In the genomic region with DNA sequence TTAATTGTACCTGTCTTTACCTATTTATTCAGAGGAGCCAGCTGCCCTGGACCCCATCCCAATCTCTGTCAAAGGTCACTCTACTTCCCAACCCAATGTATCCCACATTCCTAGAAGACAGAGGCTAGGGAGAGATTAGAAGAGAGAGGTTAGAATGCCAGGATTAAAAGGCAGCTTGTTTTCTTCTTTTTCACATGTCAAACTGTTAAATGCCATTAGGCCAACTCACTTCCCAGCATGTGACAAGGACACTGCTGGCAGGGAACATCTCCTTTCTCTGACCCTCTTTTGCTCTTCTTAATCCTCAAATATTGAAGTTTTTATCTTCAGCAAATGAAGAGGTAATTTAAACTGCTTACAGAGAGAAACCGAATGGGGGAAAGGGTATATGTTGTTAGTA, we compare ENCODE assay signal across 15 cellular contexts.
DNase-seq lines count a peak whose midpoint lies in the region; ATAC-seq and TF ChIP-seq lines count a peak whose summit lies in the region.
"Had no signal": no experiment of that assay in that cellular context is flagged by ENCODE, and none has a peak within 500 bp of the region (broad histone marks: within the 10 kb centered on the region; RNA-seq: fewer than 3 reads in every experiment).

No MANE protein-coding gene starts in this region.

- DNase-seq in HCEC 1CT = peak; percentile 70
- DNase-seq in brain microvascular endothelial cell = no peak
- DNase-seq in hepatic stellate cell (ENCODE audit: low spot score) = peak; percentile 47
- DNase-seq in natural killer cell = no peak
- no peak for DNase-seq in NCI-H2081 treated with DMSO at 0.1 percent for 48 hours (lab: John Stamatoyannopoulos, UW)
- no peak for DNase-seq in C1 segment of cervical spinal cord (lab: John Stamatoyannopoulos, UW)
- DNase-seq in body of pancreas = no peak
- DNase-seq: activated CD8-positive, alpha-beta T cell treated with anti-CD3 and anti-CD28 coated beads, Interleukin-2, amount 10 ng/mL, durations not matched to agents 7 days and 5 days; NCI-H1092; NCI-H510A; stimulated activated CD4-positive, alpha-beta T cell treated with anti-CD3 and anti-CD28 coated beads, Interleukin-4, amount 100 ng/mL, for 4 hours; stimulated activated naive CD4-positive, alpha-beta T cell had no signal

- no peaks in the 10 kb centered on the region for H3K27me3 ChIP-seq in brain microvascular endothelial cell (replicated peaks)
- H3K27me3 ChIP-seq in body of pancreas = no peaks in the 10 kb centered on the region

- no peaks in the 10 kb centered on the region for H3K36me3 Mint-ChIP-seq in natural killer cell
- H3K36me3 Mint-ChIP-seq: CD14-positive monocyte had no signal

- no peak for TF ChIP-seq POLR2A in body of pancreas (IDR thresholded peaks at IDR 0.05)

- WGBS in body of pancreas, 2 donors = 28 to 42% methylated on average over 1 of the region's 1 CpG

- in situ Hi-C loops in brain microvascular endothelial cell (cut with HindIII; ENCODE audit: low pct_ligation_motif_present, low sequenced_read_pairs) = no loop called here

- H3K4me3 Mint-ChIP-seq in natural killer cell = no peak overlapping the region
- H3K4me3 Mint-ChIP-seq: activated CD8-positive, alpha-beta T cell treated with anti-CD3 and anti-CD28 coated beads, Interleukin-2, amount 10 ng/mL, durations not matched to agents 7 days and 5 days; CD14-positive monocyte had no signal

- no peaks in the 10 kb centered on the region for H3K9me3 Mint-ChIP-seq in natural killer cell

- no peaks in the 10 kb centered on the region for H3K9me3 ChIP-seq in body of pancreas

- peak overlapping the region; percentile 85 for H3K27ac ChIP-seq in brain microvascular endothelial cell
- H3K27ac ChIP-seq in skin epidermis = peak overlapping the region in 13 of 21 experiments; percentile 0 to 76 (median 51)
- H3K27ac ChIP-seq in body of pancreas = no peak overlapping the region
- H3K27ac ChIP-seq: RWPE1 had no signal

- H3K27me3 Mint-ChIP-seq in natural killer cell (ENCODE audit: low read depth in 2 of 2) = peaks cover 8 to 17% of the 10 kb centered on the region in 2 donors

- intact Hi-C loops in natural killer cell (cut with micrococcal nuclease) = no loop called here
- intact Hi-C loops in body of pancreas (cut with DNase I) = no loop called here

- H3K4me3 ChIP-seq in brain microvascular endothelial cell (ENCODE audit: low read depth, low read length) = no peak overlapping the region
- no peak overlapping the region for H3K4me3 ChIP-seq in skin epidermis
- H3K4me3 ChIP-seq in body of pancreas = no peak overlapping the region

- no peak overlapping the region for H3K27ac Mint-ChIP-seq in natural killer cell
- H3K27ac Mint-ChIP-seq: activated CD8-positive, alpha-beta T cell treated with anti-CD3 and anti-CD28 coated beads, Interleukin-2, amount 10 ng/mL, durations not matched to agents 7 days and 5 days; CD14-positive monocyte had no signal

- no peaks in the 10 kb centered on the region for H3K4me1 Mint-ChIP-seq in natural killer cell
- H3K4me1 Mint-ChIP-seq: CD14-positive monocyte had no signal

- H3K4me1 ChIP-seq in body of pancreas = no peaks in the 10 kb centered on the region

- TF ChIP-seq CTCF in brain microvascular endothelial cell (IDR thresholded peaks at IDR 0.05; ENCODE audit: low read depth, low read length, missing control alignments) (no peak), natural killer cell (IDR thresholded peaks at IDR 0.05) (no peak), body of pancreas (IDR thresholded peaks at IDR 0.05) (no peak)

- ATAC-seq in natural killer cell (no peak), body of pancreas (no peak)
- ATAC-seq: activated CD8-positive, alpha-beta T cell treated with anti-CD3 and anti-CD28 coated beads, Interleukin-2, amount 10 ng/mL, durations not matched to agents 7 days and 5 days had no signal

- H3K36me3 ChIP-seq in brain microvascular endothelial cell (replicated peaks) (no peaks in the 10 kb centered on the region), body of pancreas (replicated peaks in 1 of 2; ENCODE audit: insufficient read depth in 1 of 2, low read depth in 2 of 2) (no peaks in the 10 kb centered on the region)

Comparison
In these comparisons a context has a peak if more than half of its experiments do, and no peak if none do; other contexts are left out.
1. DNase-seq: peak in HCEC 1CT (single experiment) and hepatic stellate cell (single experiment); none in brain microvascular endothelial cell (single experiment), natural killer cell (single experiment), NCI-H2081 treated with DMSO at 0.1 percent for 48 hours (single experiment), C1 segment of cervical spinal cord (0 of 14) and body of pancreas (0 of 4).
2. H3K27ac ChIP-seq: peak in brain microvascular endothelial cell (single experiment) and skin epidermis (13 of 21); none in body of pancreas (0 of 4).